Comparison of ENCODE assay signal across 19 cellular contexts in genomic region chr12:103586132-103586531, GRCh38. TPM values are rescaled to one million over a fixed set of nuclear protein-coding genes. Genes with fewer than 3 reads are reported as not detected.
DNase-seq lines count a peak whose midpoint lies in the region; ATAC-seq and TF ChIP-seq lines count a peak whose summit lies in the region.
"Had no signal": no experiment of that assay in that cellular context is flagged by ENCODE, and none has a peak within 500 bp of the region (broad histone marks: within the 10 kb centered on the region; RNA-seq: fewer than 3 reads in every experiment).

No MANE protein-coding gene starts in this region.

- H3K4me1 ChIP-seq in left ventricle myocardium inferior = no peaks in the 10 kb centered on the region
- no peaks in the 10 kb centered on the region for H3K4me1 ChIP-seq in heart left ventricle
- 0 out of 2 replicates have a peak, but pooled peaks cover 4% of the 10 kb centered on the region for H3K4me1 ChIP-seq in OCI-LY3 (ENCODE audit: low read length)
- no peaks in the 10 kb centered on the region for H3K4me1 ChIP-seq in CD4-positive, alpha-beta memory T cell (ENCODE audit: insufficient read depth, low read length)
- H3K4me1 ChIP-seq: prostate gland had no signal

- no peak overlapping the region for H3K4me2 ChIP-seq in OCI-LY3 (ENCODE audit: low read length)

- CTCF ChIA-PET in CD4-positive, alpha-beta memory T cell (lab: Charles Lee; ENCODE audit: partially characterized antibody) = no interaction called here

- DNase-seq in left ventricle myocardium inferior = no peak
- no peak for DNase-seq in heart left ventricle
- no peak for DNase-seq in endothelial cell (ENCODE audit: low spot score)
- no peak for DNase-seq in midbrain (lab: John Stamatoyannopoulos, UW)
- DNase-seq in OCI-M1 (lab: John Stamatoyannopoulos, UW) = no peak
- DNase-seq in CD14-positive monocyte (ENCODE audit: low spot score) = no peak
- no peak for DNase-seq in CD4-positive, alpha-beta memory T cell
- DNase-seq: activated CD4-positive, alpha-beta T cell treated with anti-CD3 and anti-CD28 coated beads for 1 hour; Kasumi-1; left colon; NCI-H1436 treated with DMSO at 0.1 percent for 48 hours; stimulated activated CD4-positive, alpha-beta T cell treated with anti-CD3 and anti-CD28 coated beads, Interleukin-12 subunit alpha, Interleukin-12 subunit beta, amount 100 ng/mL, for 4 hours; T-helper 17 cell had no signal

- peak; percentile 34 for TF ChIP-seq CTCF in left ventricle myocardium inferior (IDR thresholded peaks at IDR 0.05; ENCODE audit: borderline replicate concordance)
- peak in 3 of 12 donors; percentile 9 to 27 (median 15) for TF ChIP-seq CTCF in heart left ventricle (IDR thresholded peaks at IDR 0.05)
- peak; percentile 26 for TF ChIP-seq CTCF in OCI-LY3 (IDR thresholded peaks at IDR 0.05; ENCODE audit: low read depth, low read length)
- TF ChIP-seq CTCF in endothelial cell (IDR thresholded peaks at IDR 0.05; ENCODE audit: unreplicated experiment) = no peak
- no peak for TF ChIP-seq CTCF in CD14-positive monocyte (IDR thresholded peaks at IDR 0.05)

- H3K36me3 ChIP-seq in left ventricle myocardium inferior (no peaks in the 10 kb centered on the region), heart left ventricle (no peaks in the 10 kb centered on the region), OCI-LY3 (replicated peaks; ENCODE audit: low read depth, low read length) (no peaks in the 10 kb centered on the region)
- no peaks in the 10 kb centered on the region for H3K36me3 ChIP-seq in CD4-positive, alpha-beta memory T cell (ENCODE audit: insufficient read depth, low read length)
- H3K36me3 ChIP-seq: prostate gland had no signal

- H3K27me3 Mint-ChIP-seq in endothelial cell (ENCODE audit: unreplicated experiment) (no peaks in the 10 kb centered on the region), CD14-positive monocyte (ENCODE audit: low read depth in 3 of 3) (peaks cover 2 to 7% (median 5%) of the 10 kb centered on the region in 3 donors)
- H3K27me3 Mint-ChIP-seq in CD4-positive, alpha-beta memory T cell = peaks cover 5 to 9% of the 10 kb centered on the region in 2 donors

- no peaks in the 10 kb centered on the region for H3K9me3 ChIP-seq in left ventricle myocardium inferior (replicated peaks)
- H3K9me3 ChIP-seq in heart left ventricle = no peaks in the 10 kb centered on the region
- no peaks in the 10 kb centered on the region for H3K9me3 ChIP-seq in OCI-LY3 (ENCODE audit: insufficient read depth, low read length)
- no peaks in the 10 kb centered on the region for H3K9me3 ChIP-seq in CD4-positive, alpha-beta memory T cell (ENCODE audit: control insufficient read depth in 1 of 2, low read length in 2 of 2)
- H3K9me3 ChIP-seq: prostate gland had no signal

- peaks cover 26% of the 10 kb centered on the region for H3K4me1 Mint-ChIP-seq in endothelial cell (ENCODE audit: unreplicated experiment)
- H3K4me1 Mint-ChIP-seq in CD14-positive monocyte = no peaks in the 10 kb centered on the region
- H3K4me1 Mint-ChIP-seq in CD4-positive, alpha-beta memory T cell = no peaks in the 10 kb centered on the region
- H3K4me1 Mint-ChIP-seq: T-helper 17 cell had no signal

- H3K27ac ChIP-seq in left ventricle myocardium inferior (replicated peaks) (no peak overlapping the region), heart left ventricle (no peak overlapping the region), OCI-LY3 (ENCODE audit: low read length) (no peak overlapping the region)
- H3K27ac ChIP-seq in CD4-positive, alpha-beta memory T cell (ENCODE audit: low read depth, low read length) = no peak overlapping the region
- H3K27ac ChIP-seq: prostate gland had no signal

- TF ChIP-seq POLR2A in heart left ventricle (IDR thresholded peaks at IDR 0.05) = no peak

- H3K4me3 Mint-ChIP-seq in endothelial cell (ENCODE audit: unreplicated experiment) (no peak overlapping the region), CD14-positive monocyte (no peak overlapping the region)
- no peak overlapping the region for H3K4me3 Mint-ChIP-seq in CD4-positive, alpha-beta memory T cell
- H3K4me3 Mint-ChIP-seq: dendritic cell treated with granulocyte-macrophage colony-stimulating factor and Interleukin-4, amounts not matched to agents 40 ng/mL and 50 ng/mL, for 4 days; stimulated activated naive CD8-positive, alpha-beta T cell treated with anti-CD3 and anti-CD28 coated beads, Interleukin-15, Interleukin-2, amounts not matched to agents 100 ng/mL and 50 ng/mL, for 24 hours; T-helper 17 cell had no signal

- H3K4me3 ChIP-seq in left ventricle myocardium inferior (no peak overlapping the region), heart left ventricle (no peak overlapping the region), OCI-LY3 (ENCODE audit: low read length) (no peak overlapping the region)
- no peak overlapping the region for H3K4me3 ChIP-seq in CD4-positive, alpha-beta memory T cell (ENCODE audit: low read length in 2 of 2)
- H3K4me3 ChIP-seq: prostate gland had no signal

- H3K9ac ChIP-seq in OCI-LY3 (ENCODE audit: low read length) = no peak overlapping the region

- H3K9me3 Mint-ChIP-seq in endothelial cell (ENCODE audit: unreplicated experiment) = no peaks in the 10 kb centered on the region
- H3K9me3 Mint-ChIP-seq in CD14-positive monocyte = no peaks in the 10 kb centered on the region
- H3K9me3 Mint-ChIP-seq in CD4-positive, alpha-beta memory T cell = peaks cover 0 to 3% (median 0%) of the 10 kb centered on the region in 8 donors
- H3K9me3 Mint-ChIP-seq: dendritic cell treated with granulocyte-macrophage colony-stimulating factor and Interleukin-4, amounts not matched to agents 40 ng/mL and 50 ng/mL, for 4 days; stimulated activated naive CD8-positive, alpha-beta T cell treated with anti-CD3 and anti-CD28 coated beads, Interleukin-15, Interleukin-2, amounts not matched to agents 100 ng/mL and 50 ng/mL, for 24 hours had no signal

- H2AFZ ChIP-seq in OCI-LY3 (ENCODE audit: low read depth, low read length) = no peak overlapping the region

- H3K27ac Mint-ChIP-seq in endothelial cell (ENCODE audit: unreplicated experiment) = peak overlapping the region; percentile 38
- no peak overlapping the region for H3K27ac Mint-ChIP-seq in CD14-positive monocyte
- no peak overlapping the region for H3K27ac Mint-ChIP-seq in CD4-positive, alpha-beta memory T cell
- H3K27ac Mint-ChIP-seq: dendritic cell treated with granulocyte-macrophage colony-stimulating factor and Interleukin-4, amounts not matched to agents 40 ng/mL and 50 ng/mL, for 4 days; stimulated activated naive CD8-positive, alpha-beta T cell treated with anti-CD3 and anti-CD28 coated beads, Interleukin-15, Interleukin-2, amounts not matched to agents 100 ng/mL and 50 ng/mL, for 24 hours; T-helper 17 cell had no signal

- ATAC-seq in heart left ventricle = no peak
- ATAC-seq: left colon, Right ventricle myocardium inferior, T-helper 17 cell had no signal

- 49 to 76% (median 60%) methylated on average over 1 of the region's 1 CpG for WGBS in heart left ventricle, 4 donors

- H3K27me3 ChIP-seq in left ventricle myocardium inferior (ENCODE audit: low read depth) (peaks cover 16% of the 10 kb centered on the region), heart left ventricle (peaks cover 0 to 3% (median 0%) of the 10 kb centered on the region in 9 donors), OCI-LY3 (ENCODE audit: low read depth, low read length) (peaks cover 18% of the 10 kb centered on the region; the same call in 1 of the 2 replicates)
- peaks cover 3% of the 10 kb centered on the region for H3K27me3 ChIP-seq in CD4-positive, alpha-beta memory T cell (ENCODE audit: insufficient read depth, low read length)

- no peaks in the 10 kb centered on the region for H3K79me2 ChIP-seq in OCI-LY3 (ENCODE audit: low read length)

- H4K20me1 ChIP-seq in OCI-LY3 (ENCODE audit: insufficient read depth, low read length) = no peaks in the 10 kb centered on the region

- H3K36me3 Mint-ChIP-seq in endothelial cell (ENCODE audit: low read depth, unreplicated experiment) = no peaks in the 10 kb centered on the region
- H3K36me3 Mint-ChIP-seq in CD14-positive monocyte = no peaks in the 10 kb centered on the region
- no peaks in the 10 kb centered on the region for H3K36me3 Mint-ChIP-seq in CD4-positive, alpha-beta memory T cell

- POLR2A ChIA-PET in CD4-positive, alpha-beta memory T cell (lab: Charles Lee; ENCODE audit: partially characterized antibody) = no interaction called here

- intact Hi-C loops in left ventricle myocardium inferior (cut with micrococcal nuclease) (no loop called here), heart left ventricle (cut with DNase I) (loop anchor here in 3 of 10 donors (5.0 to 10.0 kb wide), 3 partner anchors 46 to 289 kb away; no protein-coding TSS in a partner anchor), CD14-positive monocyte (cut with micrococcal nuclease) (no loop called here)
- intact Hi-C loops in CD4-positive, alpha-beta memory T cell (cut with micrococcal nuclease) = no loop called here

RNA-seq across cellular contexts. Expression of gene STAB2, which starts 0.9 kb away (rescaled TPM):
- total RNA-seq in left ventricle myocardium inferior = 0.03 TPM
- 1 to 10 TPM in 1 of 9 donors, under 1 TPM in 4, not detected in 4; 0.12 to 3.5 (median 0.37) TPM for total RNA-seq in heart left ventricle
- not detected for polyA plus RNA-seq in heart left ventricle
- total RNA-seq in endothelial cell (ENCODE audit: unreplicated experiment) = 0.10 TPM
- polyA plus RNA-seq in CD14-positive monocyte = not detected
- not detected for total RNA-seq in CD4-positive, alpha-beta memory T cell
- not detected for polyA plus RNA-seq in CD4-positive, alpha-beta memory T cell
- total RNA-seq: astrocyte, T-helper 17 cell had no signal

Comparison
In these comparisons a context has a peak if more than half of its experiments do, and no peak if none do; other contexts are left out.
1. CTCF ChIP-seq: peak in left ventricle myocardium inferior (single experiment) and OCI-LY3 (single experiment); none in endothelial cell (single experiment) and CD14-positive monocyte (single experiment).